10 cellular contexts compared by ENCODE assay signal in genomic region chr3:47404955-47405790, GRCh38. TPM values are rescaled to one million over a fixed set of nuclear protein-coding genes. Genes with fewer than 3 reads are reported as not detected.
DNase-seq lines count a peak whose midpoint lies in the region; ATAC-seq and TF ChIP-seq lines count a peak whose summit lies in the region.
"Had no signal": no experiment of that assay in that cellular context is flagged by ENCODE, and none has a peak within 500 bp of the region (broad histone marks: within the 10 kb centered on the region; RNA-seq: fewer than 3 reads in every experiment).

No MANE protein-coding gene starts in this region.

- no peaks in the 10 kb centered on the region for H3K9me3 ChIP-seq in muscle layer of colon (ENCODE audit: low read length)
- H3K9me3 ChIP-seq in transverse colon: no peaks in the 10 kb centered on the region

- 75% methylated on average over 7 of the region's 9 CpGs; no CpG with 5 or more reads in 1 of the 2 donors for WGBS in transverse colon (ENCODE audit: low coverage in 1 of 2), 2 donors

- H3K36me3 Mint-ChIP-seq in activated T-helper 17 cell treated with anti-CD3 and anti-CD28 coated beads, Interleukin-2, amount 50 U/mL, for 72 hours (ENCODE audit: low read depth): peaks cover 35% of the 10 kb centered on the region
- H3K36me3 Mint-ChIP-seq in activated CD4-positive, alpha-beta T cell treated with anti-CD3 and anti-CD28 coated beads, Interleukin-2, amount 10 ng/mL, durations not matched to agents 24 days and 14 days (ENCODE audit: low read depth): peaks cover 19% of the 10 kb centered on the region

- H3K4me1 Mint-ChIP-seq in activated T-helper 17 cell treated with anti-CD3 and anti-CD28 coated beads, Interleukin-2, amount 50 U/mL, for 72 hours: no peaks in the 10 kb centered on the region
- peaks cover 3% of the 10 kb centered on the region for H3K4me1 Mint-ChIP-seq in activated CD4-positive, alpha-beta T cell treated with anti-CD3 and anti-CD28 coated beads, Interleukin-2, amount 10 ng/mL, durations not matched to agents 24 days and 14 days

- H3K4me3 ChIP-seq in muscle layer of colon (ENCODE audit: low read depth in 1 of 2, low read length in 2 of 2) (no peak overlapping the region), transverse colon (no peak overlapping the region)

- H3K4me1 ChIP-seq in muscle layer of colon (ENCODE audit: insufficient read depth, low read length): peaks cover 17% of the 10 kb centered on the region
- H3K4me1 ChIP-seq in transverse colon: peaks cover 8 to 21% (median 12%) of the 10 kb centered on the region in 4 donors

- in situ Hi-C loops in transverse colon (cut with MboI; ENCODE audit: low pct_ligation_motif_present in 1 of 4, low pct_unique_long_range_greater_than_20kb in 1 of 4, low sequenced_read_pairs in 3 of 4): loop anchor here in 1 of 4 donors (25.0 kb wide), 1 partner anchor 382 kb away; the partner anchor contains the start of gene SMARCC1

- H3K36me3 ChIP-seq in muscle layer of colon (ENCODE audit: insufficient read depth, low read length) (peaks cover 24% of the 10 kb centered on the region), transverse colon (peaks cover 0 to 16% (median 2%) of the 10 kb centered on the region in 4 donors)

- H3K27ac ChIP-seq in muscle layer of colon (ENCODE audit: low read depth, low read length) (peak overlapping the region; percentile 35), transverse colon (peak overlapping the region; percentile 0 to 69 (median 42))
- H3K27ac ChIP-seq: HL-60 had no signal

- no peaks in the 10 kb centered on the region for H3K9me3 Mint-ChIP-seq in activated T-helper 17 cell treated with anti-CD3 and anti-CD28 coated beads, Interleukin-2, amount 50 U/mL, for 72 hours
- no peaks in the 10 kb centered on the region for H3K9me3 Mint-ChIP-seq in activated CD4-positive, alpha-beta T cell treated with anti-CD3 and anti-CD28 coated beads, Interleukin-2, amount 10 ng/mL, durations not matched to agents 24 days and 14 days
- H3K9me3 Mint-ChIP-seq: T-helper 1 cell treated with Interleukin-12 subunit alpha and Interleukin-12 subunit beta and Interleukin-4 antibody, amounts not matched to agents 30 μg/mL and 1 μg/mL, for 36 hours had no signal

- TF ChIP-seq POLR2A in transverse colon (IDR thresholded peaks at IDR 0.05): no peak

- no peak for TF ChIP-seq EP300 in transverse colon (IDR thresholded peaks at IDR 0.05; ENCODE audit: low read depth)

- TF ChIP-seq CTCF in transverse colon (IDR thresholded peaks at IDR 0.05): no peak

- DNase-seq in fibroblast of gingiva (ENCODE audit: low read depth) (peak; percentile 28), transverse colon (no peak), NCI-H128 (lab: John Stamatoyannopoulos, UW; ENCODE audit: unreplicated experiment) (no peak)
- no peak for DNase-seq in activated CD4-positive, alpha-beta T cell treated with anti-CD3 and anti-CD28 coated beads, Interleukin-2, amount 50 U/mL, for 48 hours
- DNase-seq in activated CD4-positive, alpha-beta T cell treated with anti-CD3 and anti-CD28 coated beads, Interleukin-2, amount 10 ng/mL, durations not matched to agents 24 days and 14 days: no peak
- DNase-seq: activated effector memory CD4-positive, alpha-beta T cell treated with Interleukin-2 at 50 U/mL for 16 hours had no signal

- H3K27ac Mint-ChIP-seq in activated T-helper 17 cell treated with anti-CD3 and anti-CD28 coated beads, Interleukin-2, amount 50 U/mL, for 72 hours: peak overlapping the region; percentile 43
- no peak overlapping the region for H3K27ac Mint-ChIP-seq in activated CD4-positive, alpha-beta T cell treated with anti-CD3 and anti-CD28 coated beads, Interleukin-2, amount 10 ng/mL, durations not matched to agents 24 days and 14 days
- H3K27ac Mint-ChIP-seq: T-helper 1 cell treated with Interleukin-12 subunit alpha and Interleukin-12 subunit beta and Interleukin-4 antibody, amounts not matched to agents 30 μg/mL and 1 μg/mL, for 36 hours had no signal

- no peak overlapping the region for H3K9ac ChIP-seq in muscle layer of colon (ENCODE audit: low read length)

- ATAC-seq in activated T-helper 17 cell treated with anti-CD3 and anti-CD28 coated beads, Interleukin-2, amount 50 U/mL, for 72 hours (replicated peaks): no peak

- no peaks in the 10 kb centered on the region for H3K27me3 ChIP-seq in muscle layer of colon (ENCODE audit: control insufficient read depth in 1 of 2, insufficient read depth in 2 of 2, low read length in 2 of 2)
- no peaks in the 10 kb centered on the region for H3K27me3 ChIP-seq in transverse colon

- intact Hi-C loops in transverse colon (cut with DNase I; ENCODE audit: low total_unique reads): no loop called here
- intact Hi-C loops in activated CD4-positive, alpha-beta T cell treated with anti-CD3 and anti-CD28 coated beads, Interleukin-2, amount 10 ng/mL, durations not matched to agents 24 days and 14 days (cut with micrococcal nuclease): no loop called here

- no peak overlapping the region for H3K4me3 Mint-ChIP-seq in activated T-helper 17 cell treated with anti-CD3 and anti-CD28 coated beads, Interleukin-2, amount 50 U/mL, for 72 hours
- H3K4me3 Mint-ChIP-seq in activated CD4-positive, alpha-beta T cell treated with anti-CD3 and anti-CD28 coated beads, Interleukin-2, amount 10 ng/mL, durations not matched to agents 24 days and 14 days: no peak overlapping the region
- H3K4me3 Mint-ChIP-seq: T-helper 1 cell treated with Interleukin-12 subunit alpha and Interleukin-12 subunit beta and Interleukin-4 antibody, amounts not matched to agents 30 μg/mL and 1 μg/mL, for 36 hours had no signal

- no peaks in the 10 kb centered on the region for H3K27me3 Mint-ChIP-seq in activated T-helper 17 cell treated with anti-CD3 and anti-CD28 coated beads, Interleukin-2, amount 50 U/mL, for 72 hours
- H3K27me3 Mint-ChIP-seq in activated CD4-positive, alpha-beta T cell treated with anti-CD3 and anti-CD28 coated beads, Interleukin-2, amount 10 ng/mL, durations not matched to agents 24 days and 14 days: no peaks in the 10 kb centered on the region

RNA-seq across cellular contexts. Expression of gene PTPN23, which starts 24.4 kb away (rescaled TPM):
- total RNA-seq in activated T-helper 17 cell treated with anti-CD3 and anti-CD28 coated beads, Interleukin-2, amount 50 U/mL, for 72 hours: 10 to 100 TPM; 28.7 to 32.0 TPM
- total RNA-seq in transverse colon: 100 to 1,000 TPM in 1 of 4 donors, 10 to 100 TPM in 3; 26.9 to 199 (median 55.1) TPM
- total RNA-seq in activated CD4-positive, alpha-beta T cell treated with anti-CD3 and anti-CD28 coated beads, Interleukin-2, amount 10 ng/mL, durations not matched to agents 24 days and 14 days: 34.1 and 34.6 TPM in 2 replicates
